24 cellular contexts compared by ENCODE assay signal in genomic region chr9:132887181-132888120, GRCh38. TPM values are rescaled to one million over a fixed set of nuclear protein-coding genes. Genes with fewer than 3 reads are reported as not detected.
A peak's percentile ranks its signal among the peaks of the same experiment; 100 is the strongest.
DNase-seq lines count a peak whose midpoint lies in the region; ATAC-seq, FAIRE-seq and TF ChIP-seq lines count a peak whose summit lies in the region.
"Had no signal": no experiment of that assay in that cellular context is flagged by ENCODE, and none has a peak within 500 bp of the region (broad histone marks: within the 10 kb centered on the region; RNA-seq: fewer than 3 reads in every experiment).

No MANE protein-coding gene starts in this region.

- 75% methylated on average over 16 of the region's 18 CpGs for WGBS in A549 (ENCODE audit: missing lambda C conversion rate)
- WGBS in neuronal stem cell (ENCODE audit: extremely low coverage in 2 of 2, insufficient read length in 2 of 2, insufficient replicate concordance in 1 of 2), 2 donors, result no CpG with 5 or more reads among the region's 18 CpGs

- H2AK5ac ChIP-seq in neuronal stem cell (ENCODE audit: low read depth, low read length), result peak overlapping the region; percentile 10

- H3K27me3 ChIP-seq in DOHH2 (ENCODE audit: control insufficient read depth, low read length), result no peaks in the 10 kb centered on the region
- no peaks in the 10 kb centered on the region for H3K27me3 ChIP-seq in neuronal stem cell (ENCODE audit: control insufficient read depth in 3 of 3, insufficient read depth in 3 of 3, low read depth in 1 of 3, low read length in 3 of 3)
- H3K27me3 ChIP-seq: SJSA1 had no signal

- no peak overlapping the region for H3K14ac ChIP-seq in neuronal stem cell (ENCODE audit: low read length)

- CTCF ChIA-PET in A549 (lab: Yijun Ruan, JAX), result interaction anchor here (1.0 to 13.9 kb wide), 2 partner anchors 14 to 48 kb away, joined by 3 to 145 read pairs; no protein-coding TSS in a partner anchor

- TF ChIP-seq RAD21 in A549 (conservative IDR thresholded peaks at IDR 0.05 in 1 of 2, IDR thresholded peaks at IDR 0.05 in 1 of 2), result no peak

- H3K9me3 ChIP-seq in A549, result no peaks in the 10 kb centered on the region
- H3K9me3 ChIP-seq in DOHH2 (ENCODE audit: control insufficient read depth, insufficient read depth, low read length), result no peaks in the 10 kb centered on the region
- no peaks in the 10 kb centered on the region for H3K9me3 ChIP-seq in neuronal stem cell (replicated peaks in 1 of 2; ENCODE audit: control insufficient read depth in 2 of 2, insufficient read depth in 1 of 2, low read depth in 1 of 2, low read length in 2 of 2)
- H3K9me3 ChIP-seq: SJSA1 had no signal

- peak overlapping the region; percentile 63 for H2BK12ac ChIP-seq in neuronal stem cell (ENCODE audit: low read length)

- H3K36me3 ChIP-seq in DOHH2 (ENCODE audit: control insufficient read depth, low read length) (no peaks in the 10 kb centered on the region), neuronal stem cell (replicated peaks in 1 of 2; ENCODE audit: control insufficient read depth in 2 of 2, insufficient read depth in 2 of 2, low read length in 2 of 2) (peaks cover 0 to 22% of the 10 kb centered on the region in 2 donors)
- H3K36me3 ChIP-seq: SJSA1 had no signal

- intact Hi-C loops in sciatic nerve (cut with DNase I), result no loop called here

- no peak overlapping the region for H2AFZ ChIP-seq in neuronal stem cell (ENCODE audit: low read length)
- H2AFZ ChIP-seq: PC-9 had no signal

- POLR2A ChIA-PET in A549 (lab: Yijun Ruan, JAX), result no interaction called here

- H3K27ac ChIP-seq in A549 (no peak overlapping the region), DOHH2 (ENCODE audit: low read depth, low read length) (no peak overlapping the region), neuronal stem cell (replicated peaks; ENCODE audit: low read length) (no peak overlapping the region)
- H3K27ac ChIP-seq: PC-9, SJSA1 had no signal

- H3K18ac ChIP-seq in neuronal stem cell (ENCODE audit: low read length), result no peak overlapping the region

- H3K79me2 ChIP-seq in DOHH2 (ENCODE audit: control insufficient read depth, low read length), result no peaks in the 10 kb centered on the region

- H4K20me1 ChIP-seq in DOHH2 (ENCODE audit: control insufficient read depth, insufficient read depth, low read depth, low read length), result 0 out of 2 replicates have a peak, but pooled peaks cover 2% of the 10 kb centered on the region

- no peak for FAIRE-seq in A549 (lab: Jason Lieb, UNC)
- FAIRE-seq: GM12891, H1 had no signal

- no peak overlapping the region for H2BK15ac ChIP-seq in neuronal stem cell (ENCODE audit: low read length)

- H3K9me2 ChIP-seq in DOHH2 (replicated peaks; ENCODE audit: control insufficient read depth, low read length), result no peaks in the 10 kb centered on the region

- no peak overlapping the region for H3K4me3 ChIP-seq in A549
- H3K4me3 ChIP-seq in DOHH2 (ENCODE audit: low read length), result peak overlapping the region; percentile 72
- H3K4me3 ChIP-seq in neuronal stem cell (ENCODE audit: low read length in 2 of 2), result no peak overlapping the region
- H3K4me3 ChIP-seq: PC-9, SJSA1 had no signal

- H3K9ac ChIP-seq in neuronal stem cell (ENCODE audit: low read depth, low read length, poor library complexity), result no peak overlapping the region

- H2BK120ac ChIP-seq in neuronal stem cell (ENCODE audit: low read depth, low read length), result no peak overlapping the region

- no peaks in the 10 kb centered on the region for H3K4me1 ChIP-seq in A549
- peaks cover 40% of the 10 kb centered on the region for H3K4me1 ChIP-seq in DOHH2 (ENCODE audit: control insufficient read depth, low read length)
- H3K4me1 ChIP-seq in neuronal stem cell (ENCODE audit: control insufficient read depth in 2 of 2, insufficient read depth in 1 of 2, low read depth in 1 of 2, low read length in 2 of 2), result peaks cover 1 to 6% of the 10 kb centered on the region in 2 donors
- H3K4me1 ChIP-seq: SJSA1 had no signal

- ATAC-seq in A549 (peak; percentile 16 to 27; a peak in 3 of 6 replicates), sciatic nerve (no peak), GM19452 (IDR thresholded peaks at IDR 0.05; ENCODE audit: unreplicated experiment) (no peak), HG03159 (IDR thresholded peaks at IDR 0.05; ENCODE audit: unreplicated experiment) (no peak), HG03457 (IDR thresholded peaks at IDR 0.05; ENCODE audit: unreplicated experiment) (no peak)

- no peak overlapping the region for H3K4me2 ChIP-seq in A549
- peak overlapping the region; percentile 99 for H3K4me2 ChIP-seq in DOHH2 (ENCODE audit: low read length)
- H3K4me2 ChIP-seq in neuronal stem cell (ENCODE audit: insufficient read depth, low read length, poor library complexity, severe bottlenecking), result no peak overlapping the region
- H3K4me2 ChIP-seq: PC-9 had no signal

- no peak overlapping the region for H4K91ac ChIP-seq in neuronal stem cell (ENCODE audit: low read depth, low read length, poor library complexity)

- DNase-seq in A549 (ENCODE audit: low read depth in 1 of 2, low spot score in 1 of 2) (no peak), RPMI8226 (peak; percentile 33), neuronal stem cell (ENCODE audit: low spot score) (no peak), sciatic nerve (ENCODE audit: low spot score) (no peak)
- DNase-seq: 8988T; C1 segment of cervical spinal cord; CD4-positive, alpha-beta memory T cell; COR-L47; GF-D8; HCEC 1CT; Kasumi-1; MV-4-11; NCI-H2029 treated with DMSO at 0.1 percent for 48 hours; NCI-H526 treated with DMSO at 0.1 percent for 48 hours; PC-9; Right ventricle myocardium superior had no signal

- no peak for TF ChIP-seq POLR2A in A549 (IDR thresholded peaks at IDR 0.05; ENCODE audit: low read length)

- TF ChIP-seq CTCF in A549 (IDR thresholded peaks at IDR 0.05), result no peak
- TF ChIP-seq CTCF in DOHH2 (IDR thresholded peaks at IDR 0.05; ENCODE audit: low read depth, low read length, poor library complexity, severe bottlenecking), result no peak

- no peak overlapping the region for H3K4ac ChIP-seq in neuronal stem cell (ENCODE audit: low read length)

- TF ChIP-seq EP300 in A549 (IDR thresholded peaks at IDR 0.05), result no peak

- H3K79me1 ChIP-seq in neuronal stem cell (ENCODE audit: low read depth, low read length), result no peaks in the 10 kb centered on the region

- peak overlapping the region; percentile 49 for H3K23ac ChIP-seq in neuronal stem cell (ENCODE audit: low read depth, low read length, poor library complexity)

- H2BK5ac ChIP-seq in neuronal stem cell (ENCODE audit: low read length), result peak overlapping the region; percentile 2

- H3F3A ChIP-seq in DOHH2 (ENCODE audit: control insufficient read depth, insufficient read depth), result peaks cover 12% of the 10 kb centered on the region

- H4K8ac ChIP-seq in neuronal stem cell (ENCODE audit: low read depth, low read length), result no peak overlapping the region

TF ChIP-seq in A549, 52 proteins besides CTCF, POLR2A, EP300 and RAD21 (continues in another document):
- TF ChIP-seq EHF (CRISPR knock-in tag; IDR thresholded peaks at IDR 0.05) (no peak), RARB (CRISPR knock-in tag; IDR thresholded peaks at IDR 0.05) (no peak), HMGXB4 (CRISPR knock-in tag; IDR thresholded peaks at IDR 0.05; ENCODE audit: borderline replicate concordance) (no peak), TP53 (CRISPR knock-in tag; IDR thresholded peaks at IDR 0.05) (no peak), ZC3H11A (IDR thresholded peaks at IDR 0.05) (no peak)

RNA-seq across cellular contexts. Expression of gene SPACA9, which starts 8.8 kb away (rescaled TPM):
- polyA plus RNA-seq in A549 (2011; rRNA removed) (3.1 and 4.1 TPM in 2 replicates), A549 (2017; fragmentation: RNase III; extraction: RNeasy Plus Mini Kit Qiagen cat#74134 plus additional on column Dnase treatment) (3.6 to 4.7 TPM (median 3.7 TPM) in 3 replicates)
- polyA plus RNA-seq in A549 (2012; cell fraction: cytosol; rRNA removed), result 4.7 and 5.5 TPM in 2 replicates
- 3.7 and 3.8 TPM in 2 replicates for polyA plus RNA-seq in A549 (2012; cell fraction: nucleus; rRNA removed)
- polyA minus RNA-seq in A549 (2011; rRNA and poly(A)+ RNA removed), result 4.7 and 5.4 TPM in 2 replicates
- 10.3 TPM for polyA plus RNA-seq in neuronal stem cell (2013, experiment 1 of 2)
- 10.5 TPM for polyA plus RNA-seq in neuronal stem cell (2013, experiment 2 of 2)
- 9.3 TPM for total RNA-seq in sciatic nerve

RNA-seq across cellular contexts. Expression of gene AK8, which starts 9.4 kb away (rescaled TPM):
- polyA plus RNA-seq in A549 (2011; rRNA removed) (0.61 and 0.77 TPM in 2 replicates), A549 (2017; fragmentation: RNase III; extraction: RNeasy Plus Mini Kit Qiagen cat#74134 plus additional on column Dnase treatment) (0.61 to 0.63 TPM (median 0.62 TPM) in 3 replicates)
- polyA plus RNA-seq in A549 (2012; cell fraction: cytosol; rRNA removed), result 0.51 and 0.54 TPM in 2 replicates
- polyA plus RNA-seq in A549 (2012; cell fraction: nucleus; rRNA removed), result 0.86 and 1.1 TPM in 2 replicates
- 1.4 and 2.1 TPM in 2 replicates for polyA minus RNA-seq in A549 (2011; rRNA and poly(A)+ RNA removed)
- polyA plus RNA-seq in neuronal stem cell (2013, experiment 1 of 2), result 1.4 TPM
- 0.91 TPM for polyA plus RNA-seq in neuronal stem cell (2013, experiment 2 of 2)
- 1.6 TPM for total RNA-seq in sciatic nerve
- total RNA-seq: RPMI7951 had no signal
- polyA plus RNA-seq: CD4-positive, alpha-beta memory T cell had no signal

RNA-seq across cellular contexts. Expression of gene TSC1, which starts 57.0 kb away (rescaled TPM):
- 37.9 and 40.5 TPM in 2 replicates for polyA plus RNA-seq in A549 (2011; rRNA removed)
- 8.2 and 10.3 TPM in 2 replicates for polyA plus RNA-seq in A549 (2012; cell fraction: cytosol; rRNA removed)
- 26.3 and 33.2 TPM in 2 replicates for polyA plus RNA-seq in A549 (2012; cell fraction: nucleus; rRNA removed)
- 12.9 to 15.2 TPM (median 14.4 TPM) in 3 replicates for polyA plus RNA-seq in A549 (2017; fragmentation: RNase III; extraction: RNeasy Plus Mini Kit Qiagen cat#74134 plus additional on column Dnase treatment)
- 69.8 and 83.8 TPM in 2 replicates for polyA minus RNA-seq in A549 (2011; rRNA and poly(A)+ RNA removed)
- 19.4 TPM for polyA plus RNA-seq in neuronal stem cell (2013, experiment 1 of 2)
- 18.7 TPM for polyA plus RNA-seq in neuronal stem cell (2013, experiment 2 of 2)
- 71.5 TPM for total RNA-seq in sciatic nerve

Comparison
In these comparisons a context has a peak if more than half of its experiments do, and no peak if none do; other contexts are left out.
1. ATAC-seq: peak in A549 (2 of 2); none in sciatic nerve (single experiment), GM19452 (single experiment), HG03159 (single experiment) and HG03457 (single experiment).